In genomic region chr10:86953747-86954680, GRCh38 we compare ENCODE assay signal across 9 cellular contexts. TPM values are rescaled to one million over a fixed set of nuclear protein-coding genes. Genes with fewer than 3 reads are reported as not detected.
DNase-seq lines count a peak whose midpoint lies in the region; ATAC-seq, FAIRE-seq and TF ChIP-seq lines count a peak whose summit lies in the region.
"Had no signal": no experiment of that assay in that cellular context is flagged by ENCODE, and none has a peak within 500 bp of the region (broad histone marks: within the 10 kb centered on the region; RNA-seq: fewer than 3 reads in every experiment).

No MANE protein-coding gene starts in this region.

- peak overlapping the region; percentile 28; the same call in 1 of the 2 replicates for H3K4me3 ChIP-seq in HUES64 (ENCODE audit: low read length)
- no peak overlapping the region for H3K4me3 ChIP-seq in endodermal cell (ENCODE audit: low read length)
- no peak overlapping the region; a peak in 1 of 6 replicates for H3K4me3 ChIP-seq in HepG2 (replicated peaks in 1 of 3; ENCODE audit: insufficient read depth in 1 of 3, low read depth in 2 of 3, low read length in 3 of 3)
- peak overlapping the region in 1 of 4 donors; percentile 39 for H3K4me3 ChIP-seq in stomach

- no peak for TF ChIP-seq RAD21 in HepG2 (CRISPR knock-in tag; IDR thresholded peaks at IDR 0.05)

- no peaks in the 10 kb centered on the region for H4K20me1 ChIP-seq in HepG2 (ENCODE audit: insufficient read depth, low read length)

- H3K4me2 ChIP-seq in HepG2 (ENCODE audit: low read depth, low read length), result peak overlapping the region; percentile 42; the same call in 1 of the 2 replicates

- no peaks in the 10 kb centered on the region for H3K27me3 ChIP-seq in HUES64 (ENCODE audit: insufficient read depth, low read length)
- no peaks in the 10 kb centered on the region for H3K27me3 ChIP-seq in endodermal cell (ENCODE audit: control insufficient read depth, insufficient read depth, low read length, poor library complexity, severe bottlenecking)
- peaks cover 5 to 45% of the 10 kb centered on the region in 2 experiments; a peak in 4 of 5 replicates for H3K27me3 ChIP-seq in HepG2 (ENCODE audit: control insufficient read depth in 1 of 2, insufficient read depth in 2 of 2, low read length in 2 of 2)
- no peaks in the 10 kb centered on the region for H3K27me3 ChIP-seq in stomach

- H2AFZ ChIP-seq in HepG2 (ENCODE audit: low read length), result no peak overlapping the region

- POLR2A ChIA-PET in HepG2 (lab: Yijun Ruan, JAX), result no interaction called here

- H3K4me3 Mint-ChIP-seq in endodermal cell, result peak overlapping the region; percentile 26

- H3K4me1 Mint-ChIP-seq in endodermal cell, result peaks cover 13% of the 10 kb centered on the region

- no peak for TF ChIP-seq POLR2A in HepG2 (IDR thresholded peaks at IDR 0.05; ENCODE audit: insufficient read depth in 1 of 2, low read depth in 2 of 2, low read length in 2 of 2)
- no peak for TF ChIP-seq POLR2A in stomach (IDR thresholded peaks at IDR 0.05)

- H3K36me3 Mint-ChIP-seq in endodermal cell (ENCODE audit: low read depth), result peaks cover 12% of the 10 kb centered on the region

- intact Hi-C loops in HepG2 (cut with micrococcal nuclease; ENCODE audit: unreplicated experiment) (no loop called here), stomach (cut with DNase I; ENCODE audit: low total_unique reads) (no loop called here)

- H3K36me3 ChIP-seq in HUES64 (ENCODE audit: insufficient read depth, low read length) (no peaks in the 10 kb centered on the region), endodermal cell (ENCODE audit: control insufficient read depth, insufficient read depth, low read length) (no peaks in the 10 kb centered on the region), HepG2 (replicated peaks in 1 of 2; ENCODE audit: control insufficient read depth in 1 of 2, insufficient read depth in 2 of 2, low read length in 2 of 2) (no peaks in the 10 kb centered on the region), stomach (no peaks in the 10 kb centered on the region)

- peaks cover 9% of the 10 kb centered on the region for H3K9me3 ChIP-seq in HUES64 (ENCODE audit: insufficient read depth, low read depth, low read length)
- peaks cover 23% of the 10 kb centered on the region for H3K9me3 ChIP-seq in endodermal cell (ENCODE audit: control insufficient read depth, low read length)
- no peaks in the 10 kb centered on the region for H3K9me3 ChIP-seq in HepG2 (ENCODE audit: low read length)
- peaks cover 0 to 13% (median 4%) of the 10 kb centered on the region in 4 donors for H3K9me3 ChIP-seq in stomach

- no peak for FAIRE-seq in HepG2 (lab: Jason Lieb, UNC)

- H3K27ac Mint-ChIP-seq in endodermal cell, result peak overlapping the region; percentile 87

- TF ChIP-seq EP300 in HepG2 (IDR thresholded peaks at IDR 0.05; ENCODE audit: low read depth in 2 of 2, low read length in 2 of 2) (no peak), HepG2 (CRISPR knock-in tag; IDR thresholded peaks at IDR 0.05; ENCODE audit: borderline replicate concordance) (no peak), stomach (IDR thresholded peaks at IDR 0.05) (peak; percentile 28)

- TF ChIP-seq CTCF in endodermal cell (conservative IDR thresholded peaks at IDR 0.05) (no peak), HepG2 (CRISPR knock-in tag; IDR thresholded peaks at IDR 0.05) (no peak), stomach (IDR thresholded peaks at IDR 0.05) (no peak)

- H3K79me2 ChIP-seq in HepG2 (ENCODE audit: insufficient read depth, low read length), result no peaks in the 10 kb centered on the region

- in situ Hi-C loops in HepG2 (cut with HindIII; ENCODE audit: extremely low pct_ligation_motif_present, low pct_unique_long_range_greater_than_20kb), result no loop called here

- peak; percentile 95 for DNase-seq in endodermal cell
- no peak for DNase-seq in HepG2 (ENCODE audit: low spot score)
- no peak for DNase-seq in stomach
- DNase-seq in NCI-H774 (lab: John Stamatoyannopoulos, UW), result no peak
- no peak for DNase-seq in NCI-H2029 (lab: John Stamatoyannopoulos, UW)
- no peak for DNase-seq in activated gamma-delta T cell (lab: John Stamatoyannopoulos, UW)

- H3K9me3 Mint-ChIP-seq in endodermal cell, result peaks cover 39% of the 10 kb centered on the region

- H3K27me3 Mint-ChIP-seq in endodermal cell (ENCODE audit: insufficient read depth), result no peaks in the 10 kb centered on the region

- peak overlapping the region; percentile 68 for H3K9ac ChIP-seq in HUES64 (ENCODE audit: low read depth, low read length)
- H3K9ac ChIP-seq in endodermal cell (ENCODE audit: extremely low read depth, low read length, poor library complexity, severe bottlenecking), result no peak overlapping the region
- no peak overlapping the region for H3K9ac ChIP-seq in HepG2 (ENCODE audit: insufficient read depth, low read depth, low read length)

- ATAC-seq in HepG2 (no peak), GM19351 (IDR thresholded peaks at IDR 0.05; ENCODE audit: unreplicated experiment) (no peak)

- H3K4me1 ChIP-seq in HUES64 (ENCODE audit: insufficient read depth, low read length) (peaks cover 39% of the 10 kb centered on the region), endodermal cell (ENCODE audit: control insufficient read depth, insufficient read depth, low read length) (peaks cover 15% of the 10 kb centered on the region), HepG2 (ENCODE audit: insufficient read depth, low read length) (peaks cover 37% of the 10 kb centered on the region), stomach (peaks cover 16 to 41% (median 30%) of the 10 kb centered on the region in 4 donors)

- CTCF ChIA-PET in HepG2 (lab: Yijun Ruan, JAX; ENCODE audit: low intra/inter-chr PET ratio, low total read pairs), result no interaction called here

- H3K27ac ChIP-seq in HUES64 (ENCODE audit: low read depth, low read length) (peak overlapping the region; percentile 100), endodermal cell (ENCODE audit: low read depth, low read length) (peak overlapping the region; percentile 66), HepG2 (ENCODE audit: extremely low read length, insufficient read depth, low read length) (no peak overlapping the region), stomach (peak overlapping the region; percentile 48 to 82 (median 74))

- WGBS in HUES64, result 32% methylated on average over 14 of the region's 15 CpGs
- 56 to 78% methylated on average over 7 to 15 of the region's 15 CpGs for WGBS in endodermal cell (ENCODE audit: insufficient coverage in 1 of 2, insufficient read length in 1 of 2), 2 experiments
- 16% methylated on average over 7 of the region's 15 CpGs for WGBS in HepG2 (ENCODE audit: low lambda C conversion rate)
- WGBS in stomach, 5 donors, result 56 to 66% (median 63%) methylated on average over 14 to 15 of the region's 15 CpGs

- BruUV-seq in HepG2 (replicated peaks; lab: Mats Ljungman, UMichigan), result no TSS peak

RNA-seq across cellular contexts. Expression of gene MMRN2, which starts 3.4 kb away (rescaled TPM):
- polyA plus RNA-seq in HUES64 (2013, experiment 1 of 2), result 0.85 TPM
- 1.4 TPM for polyA plus RNA-seq in HUES64 (2013, experiment 2 of 2)
- total RNA-seq in endodermal cell (1 to 10 TPM in 1 of 2 donors, under 1 TPM in 1; 1.00 to 1.3 TPM), HepG2 (2016; rRNA removed; fragmentation: Illumina TruSeq; extraction: Trizol) (0.04 TPM in 1 of 2 replicates, not detected in the other), stomach (10 to 100 TPM in 3 of 5 donors, 1 to 10 TPM in 2; 1.8 to 40.0 (median 12.9) TPM)
- 0.75 TPM for polyA plus RNA-seq in endodermal cell (2013, experiment 1 of 2)
- 0.58 TPM for polyA plus RNA-seq in endodermal cell (2013, experiment 2 of 2)
- total RNA-seq in HepG2 (2016; cell fraction: cytosol; rRNA removed; fragmentation: Illumina TruSeq; extraction: Trizol; ENCODE audit: low read depth), result not detected in 2 replicates
- not detected in 2 replicates for total RNA-seq in HepG2 (2016; cell fraction: insoluble cytoplasmic fraction; rRNA removed; fragmentation: Illumina TruSeq; extraction: Trizol)
- total RNA-seq in HepG2 (2016; cell fraction: membrane; rRNA removed; fragmentation: Illumina TruSeq; extraction: Trizol), result not detected in 2 replicates
- not detected in 2 replicates for total RNA-seq in HepG2 (2016; cell fraction: nucleus; rRNA removed; fragmentation: Illumina TruSeq; extraction: Trizol)
- polyA plus RNA-seq in HepG2 (2011; rRNA removed) (0.03 TPM in 1 of 2 replicates, not detected in the other), stomach (1 to 10 TPM in 2 of 3 donors, under 1 TPM in 1; 1.00 to 5.0 (median 3.1) TPM)
- polyA plus RNA-seq in HepG2 (2011; cell fraction: cytosol; rRNA removed), result 0.01 and 0.04 TPM in 2 replicates
- polyA plus RNA-seq in HepG2 (2011; cell fraction: nucleus; rRNA removed), result 0.07 and 0.13 TPM in 2 replicates
- polyA plus RNA-seq in HepG2 (2012), result 0.19 and 0.20 TPM in 2 replicates
- polyA plus RNA-seq in HepG2 (2016; cell fraction: cytosol; fragmentation: Illumina TruSeq; extraction: Trizol; ENCODE audit: low read depth), result not detected in 2 replicates
- polyA plus RNA-seq in HepG2 (2016; cell fraction: insoluble cytoplasmic fraction; fragmentation: Illumina TruSeq; extraction: Trizol; ENCODE audit: low read depth), result not detected in 2 replicates
- 0.07 TPM in 1 of 2 replicates, not detected in the other for polyA plus RNA-seq in HepG2 (2016; cell fraction: membrane; fragmentation: Illumina TruSeq; extraction: Trizol; ENCODE audit: low read depth)
- not detected in 2 replicates for polyA plus RNA-seq in HepG2 (2016; cell fraction: nucleus; fragmentation: Illumina TruSeq; extraction: Trizol; ENCODE audit: insufficient read depth, low read depth)
- 0.04 and 0.70 TPM in 2 replicates for polyA minus RNA-seq in HepG2 (2011; rRNA and poly(A)+ RNA removed; ENCODE audit: low replicate concordance)
- polyA minus RNA-seq in HepG2 (2011; cell fraction: cytosol; rRNA and poly(A)+ RNA removed), result not detected in 2 replicates
- polyA minus RNA-seq in HepG2 (2011; cell fraction: nucleus; rRNA and poly(A)+ RNA removed), result not detected in 2 replicates

RNA-seq across cellular contexts. Expression of gene SNCG, which starts 4.4 kb away (rescaled TPM):
- 8.2 TPM for polyA plus RNA-seq in HUES64 (2013, experiment 1 of 2)
- polyA plus RNA-seq in HUES64 (2013, experiment 2 of 2), result 10.6 TPM
- total RNA-seq in endodermal cell (1 to 10 TPM in 1 of 2 donors, under 1 TPM in 1; 0.60 to 2.7 TPM), HepG2 (2016; rRNA removed; fragmentation: Illumina TruSeq; extraction: Trizol) (0.22 TPM in 1 of 2 replicates, not detected in the other), stomach (1 to 10 TPM in 4 of 5 donors, not detected in 1; 3.8 to 7.6 (median 5.6) TPM)
- polyA plus RNA-seq in endodermal cell (2013, experiment 1 of 2), result 14.7 TPM
- 11.6 TPM for polyA plus RNA-seq in endodermal cell (2013, experiment 2 of 2)
- not detected in 2 replicates for total RNA-seq in HepG2 (2016; cell fraction: cytosol; rRNA removed; fragmentation: Illumina TruSeq; extraction: Trizol; ENCODE audit: low read depth)
- total RNA-seq in HepG2 (2016; cell fraction: insoluble cytoplasmic fraction; rRNA removed; fragmentation: Illumina TruSeq; extraction: Trizol), result not detected in 2 replicates
- total RNA-seq in HepG2 (2016; cell fraction: membrane; rRNA removed; fragmentation: Illumina TruSeq; extraction: Trizol), result not detected in 2 replicates
- total RNA-seq in HepG2 (2016; cell fraction: nucleus; rRNA removed; fragmentation: Illumina TruSeq; extraction: Trizol), result not detected in 2 replicates
- polyA plus RNA-seq in HepG2 (2011; rRNA removed) (0.86 and 0.91 TPM in 2 replicates), stomach (10 to 100 TPM; 10.9 to 59.6 (median 26.4) TPM)
- polyA plus RNA-seq in HepG2 (2011; cell fraction: cytosol; rRNA removed), result 1.1 and 1.8 TPM in 2 replicates
- polyA plus RNA-seq in HepG2 (2011; cell fraction: nucleus; rRNA removed), result 1.2 and 1.8 TPM in 2 replicates
- polyA plus RNA-seq in HepG2 (2012), result 0.32 TPM in 1 of 2 replicates, not detected in the other
- polyA plus RNA-seq in HepG2 (2016; cell fraction: cytosol; fragmentation: Illumina TruSeq; extraction: Trizol; ENCODE audit: low read depth), result 0.33 and 0.71 TPM in 2 replicates
- not detected in 2 replicates for polyA plus RNA-seq in HepG2 (2016; cell fraction: insoluble cytoplasmic fraction; fragmentation: Illumina TruSeq; extraction: Trizol; ENCODE audit: low read depth)
- polyA plus RNA-seq in HepG2 (2016; cell fraction: membrane; fragmentation: Illumina TruSeq; extraction: Trizol; ENCODE audit: low read depth), result 0.30 and 0.38 TPM in 2 replicates
- not detected in 2 replicates for polyA plus RNA-seq in HepG2 (2016; cell fraction: nucleus; fragmentation: Illumina TruSeq; extraction: Trizol; ENCODE audit: insufficient read depth, low read depth)
- polyA minus RNA-seq in HepG2 (2011; rRNA and poly(A)+ RNA removed; ENCODE audit: low replicate concordance), result 0.56 and 4.7 TPM in 2 replicates
- polyA minus RNA-seq in HepG2 (2011; cell fraction: cytosol; rRNA and poly(A)+ RNA removed), result 0.79 and 1.4 TPM in 2 replicates
- polyA minus RNA-seq in HepG2 (2011; cell fraction: nucleus; rRNA and poly(A)+ RNA removed), result not detected in 2 replicates
- total RNA-seq: kidney epithelial cell had no signal

RNA-seq across cellular contexts. Expression of gene ADIRF, which starts 14.3 kb away (rescaled TPM):
- not detected for polyA plus RNA-seq in HUES64 (2013, experiment 1 of 2)
- polyA plus RNA-seq in HUES64 (2013, experiment 2 of 2), result not detected
- under 1 TPM in 1 of 2 donors, not detected in 1; 0.53 TPM for total RNA-seq in endodermal cell
- polyA plus RNA-seq in endodermal cell (2013, experiment 1 of 2), result 0.50 TPM
- 0.66 TPM for polyA plus RNA-seq in endodermal cell (2013, experiment 2 of 2)
- total RNA-seq in HepG2 (2016; rRNA removed; fragmentation: Illumina TruSeq; extraction: Trizol), result 0.40 and 0.44 TPM in 2 replicates
- not detected in 2 replicates for total RNA-seq in HepG2 (2016; cell fraction: cytosol; rRNA removed; fragmentation: Illumina TruSeq; extraction: Trizol; ENCODE audit: low read depth)
- 0.17 TPM in 1 of 2 replicates, not detected in the other for total RNA-seq in HepG2 (2016; cell fraction: insoluble cytoplasmic fraction; rRNA removed; fragmentation: Illumina TruSeq; extraction: Trizol)
- total RNA-seq in HepG2 (2016; cell fraction: membrane; rRNA removed; fragmentation: Illumina TruSeq; extraction: Trizol), result 0.41 TPM in 1 of 2 replicates, not detected in the other
- total RNA-seq in HepG2 (2016; cell fraction: nucleus; rRNA removed; fragmentation: Illumina TruSeq; extraction: Trizol), result not detected in 2 replicates
- 0.13 TPM in 1 of 2 replicates, not detected in the other for polyA plus RNA-seq in HepG2 (2011; rRNA removed)
- 0.13 TPM in 1 of 2 replicates, not detected in the other for polyA plus RNA-seq in HepG2 (2011; cell fraction: cytosol; rRNA removed)
- not detected in 2 replicates for polyA plus RNA-seq in HepG2 (2011; cell fraction: nucleus; rRNA removed)
- polyA plus RNA-seq in HepG2 (2012), result not detected in 2 replicates
- polyA plus RNA-seq in HepG2 (2016; cell fraction: cytosol; fragmentation: Illumina TruSeq; extraction: Trizol; ENCODE audit: low read depth), result 0.27 and 0.36 TPM in 2 replicates
- polyA plus RNA-seq in HepG2 (2016; cell fraction: insoluble cytoplasmic fraction; fragmentation: Illumina TruSeq; extraction: Trizol; ENCODE audit: low read depth), result not detected in 2 replicates
- 0.62 and 1.4 TPM in 2 replicates for polyA plus RNA-seq in HepG2 (2016; cell fraction: membrane; fragmentation: Illumina TruSeq; extraction: Trizol; ENCODE audit: low read depth)
- polyA plus RNA-seq in HepG2 (2016; cell fraction: nucleus; fragmentation: Illumina TruSeq; extraction: Trizol; ENCODE audit: insufficient read depth, low read depth), result not detected in 2 replicates
- not detected in 2 replicates for polyA minus RNA-seq in HepG2 (2011; rRNA and poly(A)+ RNA removed; ENCODE audit: low replicate concordance)
- not detected in 2 replicates for polyA minus RNA-seq in HepG2 (2011; cell fraction: cytosol; rRNA and poly(A)+ RNA removed)
- not detected in 2 replicates for polyA minus RNA-seq in HepG2 (2011; cell fraction: nucleus; rRNA and poly(A)+ RNA removed)
- 10 to 100 TPM in 4 of 5 donors, 1 to 10 TPM in 1; 1.2 to 98.2 (median 28.6) TPM for total RNA-seq in stomach
- 100 to 1,000 TPM in 2 of 3 donors, 10 to 100 TPM in 1; 96.4 to 249 (median 101) TPM for polyA plus RNA-seq in stomach
- total RNA-seq: kidney epithelial cell had no signal
